ENCODE assay signal across 8 cellular contexts in the genomic region with DNA sequence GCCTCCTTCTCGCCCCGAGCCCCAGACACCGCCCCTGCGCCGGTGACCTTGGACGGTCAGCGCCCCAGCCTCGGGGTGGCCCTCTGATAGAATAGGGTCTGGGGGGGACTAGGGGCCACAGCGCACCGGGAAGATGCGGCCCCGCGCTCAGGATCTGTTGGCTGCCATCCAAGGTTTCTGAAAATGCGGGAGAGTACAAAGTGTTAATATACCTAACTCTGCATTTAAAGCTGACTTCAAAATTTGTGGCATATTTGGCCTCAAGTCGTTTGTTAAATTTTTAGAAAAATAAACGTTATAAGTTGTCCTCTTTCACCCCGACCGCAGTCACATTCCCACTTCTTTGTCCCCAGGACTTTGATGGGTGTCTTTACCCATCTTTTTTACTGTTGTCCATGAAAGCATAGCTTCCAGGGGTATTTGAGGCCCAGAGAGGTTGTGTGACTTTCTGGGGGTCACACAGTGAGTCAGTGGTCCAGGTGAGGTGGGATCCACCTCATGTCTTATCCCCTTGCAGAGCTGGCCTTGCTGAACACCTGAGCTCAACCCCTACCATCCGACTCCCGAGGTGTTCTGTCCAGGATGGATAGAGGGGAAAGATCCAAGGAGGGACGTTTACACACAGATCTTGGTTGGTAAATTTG. TPM values are rescaled to one million over a fixed set of nuclear protein-coding genes. Genes with fewer than 3 reads are reported as not detected.
DNase-seq lines count a peak whose midpoint lies in the region; ATAC-seq and TF ChIP-seq lines count a peak whose summit lies in the region.

No MANE protein-coding gene starts in this region.

- H3K27ac ChIP-seq in lower lobe of right lung (peak overlapping the region; percentile 65), upper lobe of left lung (peak overlapping the region; percentile 4 to 73 (median 56))

- peaks cover 7% of the 10 kb centered on the region for H3K27me3 Mint-ChIP-seq in activated naive CD4-positive, alpha-beta T cell treated with anti-CD3 and anti-CD28 coated beads, Interleukin-2, amount 10 ng/mL, durations not matched to agents 7 days and 5 days

- no peaks in the 10 kb centered on the region for H3K27me3 ChIP-seq in adipocyte (replicated peaks; ENCODE audit: control insufficient read depth, insufficient read depth, low read length)
- no peaks in the 10 kb centered on the region for H3K27me3 ChIP-seq in lower lobe of right lung (ENCODE audit: low read depth)
- peaks cover 0 to 2% (median 0%) of the 10 kb centered on the region in 4 donors for H3K27me3 ChIP-seq in upper lobe of left lung

- H3K4me1 ChIP-seq in adipocyte (ENCODE audit: control insufficient read depth, insufficient read depth, low read length) = peaks cover 3% of the 10 kb centered on the region
- peaks cover 34% of the 10 kb centered on the region for H3K4me1 ChIP-seq in lower lobe of right lung
- peaks cover 15 to 37% (median 23%) of the 10 kb centered on the region in 4 donors for H3K4me1 ChIP-seq in upper lobe of left lung

- H3K4me3 ChIP-seq in adipocyte (ENCODE audit: low read length) (peak overlapping the region; percentile 83), lower lobe of right lung (peak overlapping the region; percentile 64), upper lobe of left lung (peak overlapping the region; percentile 30 to 73 (median 70))

- CTCF ChIA-PET in activated naive CD4-positive, alpha-beta T cell treated with anti-CD3 and anti-CD28 coated beads, Interleukin-2, amount 10 ng/mL, durations not matched to agents 7 days and 5 days (lab: Charles Lee) = interaction anchor here (1.0 kb wide), 1 partner anchor 162 kb away, joined by 4 read pairs; no protein-coding TSS in a partner anchor

- H3K36me3 Mint-ChIP-seq in activated naive CD4-positive, alpha-beta T cell treated with anti-CD3 and anti-CD28 coated beads, Interleukin-2, amount 10 ng/mL, durations not matched to agents 7 days and 5 days = peaks cover 10% of the 10 kb centered on the region

- no peaks in the 10 kb centered on the region for H3K9me3 Mint-ChIP-seq in activated naive CD4-positive, alpha-beta T cell treated with anti-CD3 and anti-CD28 coated beads, Interleukin-2, amount 10 ng/mL, durations not matched to agents 7 days and 5 days

- TF ChIP-seq EP300 in upper lobe of left lung (IDR thresholded peaks at IDR 0.05) = no peak

- no peaks in the 10 kb centered on the region for H3K36me3 ChIP-seq in adipocyte (ENCODE audit: control insufficient read depth, insufficient read depth, low read length, severe bottlenecking)
- no peaks in the 10 kb centered on the region for H3K36me3 ChIP-seq in lower lobe of right lung
- no peaks in the 10 kb centered on the region for H3K36me3 ChIP-seq in upper lobe of left lung

- no peaks in the 10 kb centered on the region for H3K9me3 ChIP-seq in adipocyte (ENCODE audit: control insufficient read depth, low read length)
- H3K9me3 ChIP-seq in lower lobe of right lung = no peaks in the 10 kb centered on the region
- no peaks in the 10 kb centered on the region for H3K9me3 ChIP-seq in upper lobe of left lung

- TF ChIP-seq CTCF in lower lobe of right lung (IDR thresholded peaks at IDR 0.05) = no peak
- TF ChIP-seq CTCF in upper lobe of left lung (IDR thresholded peaks at IDR 0.05) = no peak

- peaks cover 48% of the 10 kb centered on the region for H3K4me1 Mint-ChIP-seq in activated naive CD4-positive, alpha-beta T cell treated with anti-CD3 and anti-CD28 coated beads, Interleukin-2, amount 10 ng/mL, durations not matched to agents 7 days and 5 days

- H3K9ac ChIP-seq in adipocyte (ENCODE audit: low read length) = peak overlapping the region; percentile 80

- H3K4me3 Mint-ChIP-seq in activated naive CD4-positive, alpha-beta T cell treated with anti-CD3 and anti-CD28 coated beads, Interleukin-2, amount 10 ng/mL, durations not matched to agents 7 days and 5 days = peak overlapping the region; percentile 80

- no peak for DNase-seq in activated naive CD4-positive, alpha-beta T cell treated with anti-CD3 and anti-CD28 coated beads, Interleukin-2, amount 10 ng/mL, durations not matched to agents 7 days and 5 days
- no peak for DNase-seq in activated naive CD4-positive, alpha-beta T cell treated with anti-CD3 and anti-CD28 coated beads, Interleukin-2, amount 50 U/mL, for 16 hours
- DNase-seq in adipocyte (ENCODE audit: low read depth) (no peak), lower lobe of right lung (no peak), upper lobe of left lung (no peak), D341Med (ENCODE audit: low spot score) (no peak)

- 17 to 32% methylated on average over 12 to 19 of the region's 21 CpGs for WGBS in upper lobe of left lung, 2 donors

- peak overlapping the region; percentile 94 for H3K27ac Mint-ChIP-seq in activated naive CD4-positive, alpha-beta T cell treated with anti-CD3 and anti-CD28 coated beads, Interleukin-2, amount 10 ng/mL, durations not matched to agents 7 days and 5 days

- no peak for TF ChIP-seq POLR2A in upper lobe of left lung (IDR thresholded peaks at IDR 0.05)

- no peak for ATAC-seq in lower lobe of right lung
- no peak for ATAC-seq in upper lobe of left lung (ENCODE audit: low FRiP score in 2 of 2)
- ATAC-seq in HG03095 (IDR thresholded peaks at IDR 0.05; ENCODE audit: unreplicated experiment) = no peak
- ATAC-seq in HG03439 (IDR thresholded peaks at IDR 0.05; ENCODE audit: unreplicated experiment) = no peak

- intact Hi-C loops in lower lobe of right lung (cut with DNase I) = no loop called here

RNA-seq across cellular contexts. Expression of a gene that starts 0.8 kb away (rescaled TPM):
- total RNA-seq in lower lobe of right lung (1.1 TPM), upper lobe of left lung (1 to 10 TPM; 1.2 to 3.7 (median 1.8) TPM)

RNA-seq across cellular contexts. Expression of a gene that starts 22.9 kb away (rescaled TPM):
- total RNA-seq in lower lobe of right lung (50.1 TPM), upper lobe of left lung (10 to 100 TPM; 22.2 to 58.1 (median 43.1) TPM)
